Comparison of ENCODE assay signal across 8 cellular contexts in genomic region chr9:4679268-4680177, GRCh38. TPM values are rescaled to one million over a fixed set of nuclear protein-coding genes. Genes with fewer than 3 reads are reported as not detected.
DNase-seq lines count a peak whose midpoint lies in the region; ATAC-seq lines count a peak whose summit lies in the region.

Gene CDC37L1, plus strand, starts transcription at chr9:4679569. Its CDS starts 199 bp downstream, at chr9:4679768.

- peaks cover 0 to 14% (median 7%) of the 10 kb centered on the region in 11 experiments; a peak in 13 of 22 replicates for H3K36me3 ChIP-seq in BLaER1 treated with 17β-estradiol and CSF1 and Interleukin-3, amounts not matched to agents 10 nM and 100 nM

- DNase-seq in GM19240 (ENCODE audit: insufficient read length, low spot score) (peak; percentile 87), NCI-H526 (lab: John Stamatoyannopoulos, UW) (peak; percentile 90 to 96), cortex of kidney (lab: John Stamatoyannopoulos, UW) (peak; percentile 32), left lobe of liver (ENCODE audit: low spot score) (peak; percentile 99)
- DNase-seq in activated CD4-positive, alpha-beta T cell treated with anti-CD3 and anti-CD28 coated beads, Interleukin-2, amount 10 ng/mL, durations not matched to agents 24 days and 14 days, result peak; percentile 100
- peak; percentile 97 for DNase-seq in stimulated activated CD4-positive, alpha-beta T cell treated with anti-CD3 and anti-CD28 coated beads, Interleukin-2, amount 100 ng/mL, for 4 hours (ENCODE audit: low read depth)

- no peaks in the 10 kb centered on the region for H3K27me3 Mint-ChIP-seq in activated CD4-positive, alpha-beta T cell treated with anti-CD3 and anti-CD28 coated beads, Interleukin-2, amount 10 ng/mL, durations not matched to agents 24 days and 14 days

- H3K27ac Mint-ChIP-seq in activated CD4-positive, alpha-beta T cell treated with anti-CD3 and anti-CD28 coated beads, Interleukin-2, amount 10 ng/mL, durations not matched to agents 24 days and 14 days, result no peak within 1 kb of the TSS

- H3K4me1 Mint-ChIP-seq in activated CD4-positive, alpha-beta T cell treated with anti-CD3 and anti-CD28 coated beads, Interleukin-2, amount 10 ng/mL, durations not matched to agents 24 days and 14 days, result peaks cover 7% of the 10 kb centered on the region

- peak; percentile 94 for ATAC-seq in HG03460 (IDR thresholded peaks at IDR 0.05; ENCODE audit: unreplicated experiment)
- ATAC-seq in left lobe of liver, result peak; percentile 92

- H3K36me3 Mint-ChIP-seq in activated CD4-positive, alpha-beta T cell treated with anti-CD3 and anti-CD28 coated beads, Interleukin-2, amount 10 ng/mL, durations not matched to agents 24 days and 14 days (ENCODE audit: low read depth), result peaks cover 9% of the 10 kb centered on the region

- H3K9ac ChIP-seq in BLaER1 treated with 17β-estradiol and CSF1 and Interleukin-3, amounts not matched to agents 10 nM and 100 nM, result peak within 1 kb of the TSS; percentile 88 to 98 (median 91)

- H3K4me1 ChIP-seq in BLaER1 treated with 17β-estradiol and CSF1 and Interleukin-3, amounts not matched to agents 10 nM and 100 nM, result peaks cover 21 to 35% (median 25%) of the 10 kb centered on the region in 10 experiments

- H3K27me3 ChIP-seq in BLaER1 treated with 17β-estradiol and CSF1 and Interleukin-3, amounts not matched to agents 10 nM and 100 nM, result no peaks in the 10 kb centered on the region

- H3K4me3 Mint-ChIP-seq in activated CD4-positive, alpha-beta T cell treated with anti-CD3 and anti-CD28 coated beads, Interleukin-2, amount 10 ng/mL, durations not matched to agents 24 days and 14 days, result no peak within 1 kb of the TSS

- H3K4me2 ChIP-seq in BLaER1 treated with 17β-estradiol and CSF1 and Interleukin-3, amounts not matched to agents 10 nM and 100 nM, result peak within 1 kb of the TSS; percentile 77 to 94 (median 85)

- intact Hi-C loops in activated CD4-positive, alpha-beta T cell treated with anti-CD3 and anti-CD28 coated beads, Interleukin-2, amount 10 ng/mL, durations not matched to agents 24 days and 14 days (cut with micrococcal nuclease), result loop anchor here (1.0 to 5.0 kb wide), 8 partner anchors 10 to 1329 kb away; partner anchors contain the start of genes AK3, JAK2, PLGRKT and PLPP6

- no peaks in the 10 kb centered on the region for H3K9me3 Mint-ChIP-seq in activated CD4-positive, alpha-beta T cell treated with anti-CD3 and anti-CD28 coated beads, Interleukin-2, amount 10 ng/mL, durations not matched to agents 24 days and 14 days

- H3K4me3 ChIP-seq in BLaER1 treated with 17β-estradiol and CSF1 and Interleukin-3, amounts not matched to agents 10 nM and 100 nM, result peak within 1 kb of the TSS; percentile 73 to 86 (median 80)

- H4K20me1 ChIP-seq in BLaER1 treated with 17β-estradiol and CSF1 and Interleukin-3, amounts not matched to agents 10 nM and 100 nM, result peaks cover 0 to 21% (median 4%) of the 10 kb centered on the region in 11 experiments; a peak in 7 of 22 replicates

- H3K9me3 ChIP-seq in BLaER1 treated with 17β-estradiol and CSF1 and Interleukin-3, amounts not matched to agents 10 nM and 100 nM (replicated peaks in 1 of 11), result no peaks in the 10 kb centered on the region

- peak within 1 kb of the TSS; percentile 88 to 99 (median 94) for H3K27ac ChIP-seq in BLaER1 treated with 17β-estradiol and CSF1 and Interleukin-3, amounts not matched to agents 10 nM and 100 nM

RNA-seq across cellular contexts. Expression of gene CDC37L1, which starts in this region (rescaled TPM):
- total RNA-seq in activated CD4-positive, alpha-beta T cell treated with anti-CD3 and anti-CD28 coated beads, Interleukin-2, amount 10 ng/mL, durations not matched to agents 24 days and 14 days, result 11.3 and 12.1 TPM in 2 replicates
- total RNA-seq in left lobe of liver, result 20.6 TPM

Comparison
In these comparisons a context has a peak if more than half of its experiments do, and no peak if none do; other contexts are left out.
1. Peak in every context shown above with its lines: DNase-seq, ATAC-seq, H3K4me3 ChIP-seq and H3K27ac ChIP-seq.
2. DNase-seq: peak in every context shown above with its lines; median percentile 100 in activated CD4-positive, alpha-beta T cell treated with anti-CD3 and anti-CD28 coated beads, Interleukin-2, amount 10 ng/mL, durations not matched to agents 24 days and 14 days; 99 in left lobe of liver; 97 in stimulated activated CD4-positive, alpha-beta T cell treated with anti-CD3 and anti-CD28 coated beads, Interleukin-2, amount 100 ng/mL, for 4 hours; 93 in NCI-H526; 87 in GM19240; 32 in cortex of kidney.